27 cellular contexts compared by ENCODE assay signal in the genomic region with DNA sequence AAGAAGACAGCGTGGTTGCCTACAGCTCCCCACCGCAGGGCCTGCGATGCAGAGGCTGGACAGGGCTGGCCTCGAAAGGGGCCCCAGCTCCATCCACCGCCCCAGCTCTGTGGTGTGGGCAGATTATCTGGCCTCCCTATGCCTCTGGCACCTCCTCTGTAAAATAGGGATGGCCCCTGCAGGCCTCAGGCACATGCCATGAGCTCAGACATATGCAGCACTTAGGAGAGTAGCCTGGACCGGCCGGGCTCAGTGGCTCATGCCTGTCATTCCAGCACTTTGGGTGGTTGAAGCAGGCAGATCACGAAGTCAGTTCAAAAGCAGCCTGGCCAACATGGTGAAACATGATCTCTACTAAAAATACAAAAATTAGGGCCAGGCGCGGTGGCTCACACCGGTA. TPM values are rescaled to one million over a fixed set of nuclear protein-coding genes. Genes with fewer than 3 reads are reported as not detected.
DNase-seq lines count a peak whose midpoint lies in the region; ATAC-seq lines count a peak whose summit lies in the region.
"Had no signal": no experiment of that assay in that cellular context is flagged by ENCODE, and none has a peak within 500 bp of the region (broad histone marks: within the 10 kb centered on the region; RNA-seq: fewer than 3 reads in every experiment).

No MANE protein-coding gene starts in this region.

- no peak for DNase-seq in activated CD4-positive, alpha-beta T cell treated with anti-CD3 and anti-CD28 coated beads, Interleukin-2, amount 10 ng/mL, durations not matched to agents 24 days and 14 days
- DNase-seq in activated CD4-positive, alpha-beta T cell treated with anti-CD3 and anti-CD28 coated beads for 1 hour = no peak
- no peak for DNase-seq in activated naive CD8-positive, alpha-beta T cell treated with anti-CD3 and anti-CD28 coated beads, Interleukin-2, amount 50 U/mL, for 24 hours
- no peak for DNase-seq in naive B cell
- DNase-seq in GF-D8 (lab: John Stamatoyannopoulos, UW) = no peak
- no peak for DNase-seq in SKM-1 treated with dmso at 0.1 percent for 144 hours (lab: John Stamatoyannopoulos, UW; ENCODE audit: unreplicated experiment)
- DNase-seq: 8988T; activated CD4-positive, CD25-positive, alpha-beta regulatory T cell treated with anti-CD3 and anti-CD28 coated beads, Interleukin-2, amount 50 U/mL, for 72 hours; activated naive CD8-positive, alpha-beta T cell treated with anti-CD3 and anti-CD28 coated beads, Interleukin-2, amount 10 ng/mL, durations not matched to agents 7 days and 5 days; activated T-cell treated with anti-CD3 and anti-CD28 coated beads, Interleukin-2, amount 50 U/mL, for 72 hours; CD4-positive, alpha-beta memory T cell; central memory CD4-positive, alpha-beta T cell; gastrocnemius medialis; left colon; MM.1S; NCI-H2081; NCI-H345; NCI-H774; nucleus accumbens; stimulated activated CD4-positive, alpha-beta T cell treated with anti-CD3 and anti-CD28 coated beads, Interleukin-15, amount 100 ng/mL, for 24 hours; stomach; T-helper 1 cell; thyroid gland had no signal

- peaks cover 39% of the 10 kb centered on the region for H3K36me3 Mint-ChIP-seq in activated CD4-positive, alpha-beta T cell treated with anti-CD3 and anti-CD28 coated beads, Interleukin-2, amount 10 ng/mL, durations not matched to agents 24 days and 14 days (ENCODE audit: low read depth)
- H3K36me3 Mint-ChIP-seq in IgD-negative memory B cell = peaks cover 5% of the 10 kb centered on the region
- peaks cover 18% of the 10 kb centered on the region for H3K36me3 Mint-ChIP-seq in activated naive CD8-positive, alpha-beta T cell treated with anti-CD3 and anti-CD28 coated beads, Interleukin-2, amount 50 U/mL, for 24 hours (ENCODE audit: low read depth)
- peaks cover 0 to 9% of the 10 kb centered on the region in 2 donors for H3K36me3 Mint-ChIP-seq in naive B cell

- no peaks in the 10 kb centered on the region for H3K27me3 Mint-ChIP-seq in activated CD4-positive, alpha-beta T cell treated with anti-CD3 and anti-CD28 coated beads, Interleukin-2, amount 10 ng/mL, durations not matched to agents 24 days and 14 days
- no peaks in the 10 kb centered on the region for H3K27me3 Mint-ChIP-seq in IgD-negative memory B cell
- H3K27me3 Mint-ChIP-seq in activated naive CD8-positive, alpha-beta T cell treated with anti-CD3 and anti-CD28 coated beads, Interleukin-2, amount 50 U/mL, for 24 hours = no peaks in the 10 kb centered on the region
- H3K27me3 Mint-ChIP-seq in naive B cell = no peaks in the 10 kb centered on the region
- H3K27me3 Mint-ChIP-seq: activated naive CD8-positive, alpha-beta T cell treated with anti-CD3 and anti-CD28 coated beads, Interleukin-2, amount 10 ng/mL, durations not matched to agents 7 days and 5 days; CD4-positive, alpha-beta memory T cell had no signal

- no peak for ATAC-seq in activated naive CD8-positive, alpha-beta T cell treated with anti-CD3 and anti-CD28 coated beads, Interleukin-2, amount 50 U/mL, for 24 hours
- ATAC-seq in naive B cell (ENCODE audit: low read depth in 2 of 2) (no peak), HG02973 (IDR thresholded peaks at IDR 0.05; ENCODE audit: unreplicated experiment) (no peak)
- ATAC-seq: gastrocnemius medialis, left colon had no signal

- intact Hi-C loops in activated CD4-positive, alpha-beta T cell treated with anti-CD3 and anti-CD28 coated beads, Interleukin-2, amount 10 ng/mL, durations not matched to agents 24 days and 14 days (cut with micrococcal nuclease) = no loop called here

- peak overlapping the region; percentile 88 for H3K27ac Mint-ChIP-seq in activated CD4-positive, alpha-beta T cell treated with anti-CD3 and anti-CD28 coated beads, Interleukin-2, amount 10 ng/mL, durations not matched to agents 24 days and 14 days
- H3K27ac Mint-ChIP-seq in IgD-negative memory B cell (peak overlapping the region in 2 of 3 donors; percentile 13 to 39), naive B cell (peak overlapping the region in 4 of 6 donors; percentile 37 to 69 (median 58))
- H3K27ac Mint-ChIP-seq in activated naive CD8-positive, alpha-beta T cell treated with anti-CD3 and anti-CD28 coated beads, Interleukin-2, amount 50 U/mL, for 24 hours = peak overlapping the region; percentile 14

- H3K9me3 Mint-ChIP-seq in activated CD4-positive, alpha-beta T cell treated with anti-CD3 and anti-CD28 coated beads, Interleukin-2, amount 10 ng/mL, durations not matched to agents 24 days and 14 days = no peaks in the 10 kb centered on the region
- H3K9me3 Mint-ChIP-seq in IgD-negative memory B cell = no peaks in the 10 kb centered on the region
- no peaks in the 10 kb centered on the region for H3K9me3 Mint-ChIP-seq in activated naive CD8-positive, alpha-beta T cell treated with anti-CD3 and anti-CD28 coated beads, Interleukin-2, amount 50 U/mL, for 24 hours
- H3K9me3 Mint-ChIP-seq in naive B cell = no peaks in the 10 kb centered on the region
- H3K9me3 Mint-ChIP-seq: activated naive CD8-positive, alpha-beta T cell treated with anti-CD3 and anti-CD28 coated beads, Interleukin-2, amount 10 ng/mL, durations not matched to agents 7 days and 5 days; activated T-cell treated with anti-CD3 and anti-CD28 coated beads, Interleukin-2, amount 50 U/mL, for 72 hours had no signal

- peaks cover 26% of the 10 kb centered on the region for H3K4me1 Mint-ChIP-seq in activated CD4-positive, alpha-beta T cell treated with anti-CD3 and anti-CD28 coated beads, Interleukin-2, amount 10 ng/mL, durations not matched to agents 24 days and 14 days
- H3K4me1 Mint-ChIP-seq in IgD-negative memory B cell = peaks cover 0 to 14% (median 12%) of the 10 kb centered on the region in 3 donors
- H3K4me1 Mint-ChIP-seq in activated naive CD8-positive, alpha-beta T cell treated with anti-CD3 and anti-CD28 coated beads, Interleukin-2, amount 50 U/mL, for 24 hours = peaks cover 35% of the 10 kb centered on the region
- H3K4me1 Mint-ChIP-seq in naive B cell = peaks cover 33 to 49% (median 46%) of the 10 kb centered on the region in 3 donors

- no peak overlapping the region for H3K4me3 Mint-ChIP-seq in activated CD4-positive, alpha-beta T cell treated with anti-CD3 and anti-CD28 coated beads, Interleukin-2, amount 10 ng/mL, durations not matched to agents 24 days and 14 days
- H3K4me3 Mint-ChIP-seq in IgD-negative memory B cell (no peak overlapping the region), naive B cell (no peak overlapping the region)
- no peak overlapping the region for H3K4me3 Mint-ChIP-seq in activated naive CD8-positive, alpha-beta T cell treated with anti-CD3 and anti-CD28 coated beads, Interleukin-2, amount 50 U/mL, for 24 hours
- H3K4me3 Mint-ChIP-seq: activated naive CD8-positive, alpha-beta T cell treated with anti-CD3 and anti-CD28 coated beads, Interleukin-2, amount 10 ng/mL, durations not matched to agents 7 days and 5 days; CD4-positive, alpha-beta memory T cell had no signal

RNA-seq across cellular contexts. Expression of gene APOBEC3D, which starts 7.4 kb away (rescaled TPM):
- 26.2 and 26.7 TPM in 2 replicates for total RNA-seq in activated CD4-positive, alpha-beta T cell treated with anti-CD3 and anti-CD28 coated beads, Interleukin-2, amount 10 ng/mL, durations not matched to agents 24 days and 14 days
- polyA plus RNA-seq in IgD-negative memory B cell (22.0 TPM), naive B cell (ENCODE audit: low read depth in 6 of 6) (10 to 100 TPM; 10.4 to 33.9 (median 20.4) TPM)
- total RNA-seq: HT1080, myocyte had no signal

RNA-seq across cellular contexts. Expression of gene APOBEC3F, which starts 12.4 kb away (rescaled TPM):
- total RNA-seq in activated CD4-positive, alpha-beta T cell treated with anti-CD3 and anti-CD28 coated beads, Interleukin-2, amount 10 ng/mL, durations not matched to agents 24 days and 14 days = 16.9 and 19.8 TPM in 2 replicates
- polyA plus RNA-seq in IgD-negative memory B cell = 33.0 TPM
- polyA plus RNA-seq in naive B cell (ENCODE audit: low read depth in 6 of 6) = 10 to 100 TPM; 32.0 to 56.2 (median 36.4) TPM

RNA-seq across cellular contexts. Expression of gene APOBEC3C, which starts 14.2 kb away (rescaled TPM):
- total RNA-seq in activated CD4-positive, alpha-beta T cell treated with anti-CD3 and anti-CD28 coated beads, Interleukin-2, amount 10 ng/mL, durations not matched to agents 24 days and 14 days = 73.6 and 74.8 TPM in 2 replicates
- polyA plus RNA-seq in IgD-negative memory B cell = 268 TPM
- 100 to 1,000 TPM; 296 to 326 (median 316) TPM for polyA plus RNA-seq in naive B cell (ENCODE audit: low read depth in 6 of 6)

RNA-seq across cellular contexts. Expression of gene APOBEC3B, which starts 46.1 kb away (rescaled TPM):
- total RNA-seq in activated CD4-positive, alpha-beta T cell treated with anti-CD3 and anti-CD28 coated beads, Interleukin-2, amount 10 ng/mL, durations not matched to agents 24 days and 14 days = 25.4 and 26.1 TPM in 2 replicates
- polyA plus RNA-seq in IgD-negative memory B cell = 7.0 TPM
- polyA plus RNA-seq in naive B cell (ENCODE audit: low read depth in 6 of 6) = 1 to 10 TPM in 2 of 6 donors, under 1 TPM in 3, not detected in 1; 0.44 to 1.5 (median 0.56) TPM

RNA-seq across cellular contexts. Expression of gene APOBEC3G, which starts 48.8 kb away (rescaled TPM):
- total RNA-seq in activated CD4-positive, alpha-beta T cell treated with anti-CD3 and anti-CD28 coated beads, Interleukin-2, amount 10 ng/mL, durations not matched to agents 24 days and 14 days = 47.2 and 48.5 TPM in 2 replicates
- polyA plus RNA-seq in IgD-negative memory B cell (90.7 TPM), naive B cell (ENCODE audit: low read depth in 6 of 6) (100 to 1,000 TPM in 4 of 6 donors, 10 to 100 TPM in 2; 87.2 to 136 (median 120) TPM)

Comparison
In these comparisons a context has a peak if more than half of its experiments do, and no peak if none do; other contexts are left out.
1. H3K27ac Mint-ChIP-seq: peak in every context shown above with its lines; median percentile 88 in activated CD4-positive, alpha-beta T cell treated with anti-CD3 and anti-CD28 coated beads, Interleukin-2, amount 10 ng/mL, durations not matched to agents 24 days and 14 days; 58 in naive B cell; 26 in IgD-negative memory B cell; 14 in activated naive CD8-positive, alpha-beta T cell treated with anti-CD3 and anti-CD28 coated beads, Interleukin-2, amount 50 U/mL, for 24 hours.